In the genomic region with DNA sequence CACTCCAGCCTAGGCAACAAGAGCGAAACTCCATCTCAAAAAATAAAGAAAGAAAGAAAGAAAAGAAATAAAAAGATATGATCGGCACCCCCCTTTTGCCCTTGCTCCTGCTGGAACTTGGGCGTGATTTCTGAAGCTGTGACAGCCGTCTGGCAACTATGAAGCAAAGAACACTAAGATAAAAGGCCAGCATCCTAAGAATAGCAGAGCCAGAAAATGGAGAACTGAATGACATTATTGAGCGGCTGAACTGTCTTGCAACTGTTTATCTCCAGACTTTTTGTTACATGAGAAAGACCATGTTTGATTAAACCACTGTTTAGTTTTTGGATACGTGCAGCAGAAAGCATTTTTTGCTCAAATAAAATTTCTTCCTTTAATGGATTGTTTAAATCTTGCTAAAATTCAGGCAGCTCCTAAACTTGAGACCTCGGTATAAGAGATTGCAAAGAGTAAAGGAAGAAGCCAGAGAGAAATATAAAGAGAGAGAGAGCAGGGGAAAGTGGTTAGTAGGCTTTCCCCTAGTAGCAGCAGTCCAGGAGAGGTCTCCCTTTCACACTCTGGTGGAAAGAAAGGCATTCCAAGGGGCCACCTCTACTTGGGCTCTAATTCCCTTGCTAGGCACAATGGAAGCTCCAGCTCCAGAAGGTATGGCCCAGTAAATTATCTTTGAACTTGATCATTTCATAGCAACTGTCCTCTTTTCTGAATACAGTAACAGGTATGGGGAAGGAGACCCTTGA, we compare ENCODE assay signal across 18 cellular contexts. TPM values are rescaled to one million over a fixed set of nuclear protein-coding genes. Genes with fewer than 3 reads are reported as not detected.
DNase-seq lines count a peak whose midpoint lies in the region; FAIRE-seq and TF ChIP-seq lines count a peak whose summit lies in the region.
"Had no signal": no experiment of that assay in that cellular context is flagged by ENCODE, and none has a peak within 500 bp of the region (broad histone marks: within the 10 kb centered on the region; RNA-seq: fewer than 3 reads in every experiment).

No MANE protein-coding gene starts in this region.

- H3K4ac ChIP-seq in H1 (replicated peaks; ENCODE audit: insufficient read length, low read depth, low read length): no peak overlapping the region

- intact Hi-C loops in activated CD4-positive, alpha-beta memory T cell treated with anti-CD3 and anti-CD28 coated beads for 36 hours (cut with micrococcal nuclease): no loop called here
- intact Hi-C loops in vagina (cut with DNase I): no loop called here

- H3K56ac ChIP-seq in H1 (replicated peaks; ENCODE audit: insufficient read length, low read depth, low read length): no peak overlapping the region

- H3K9me3 ChIP-seq in Loucy (ENCODE audit: insufficient read depth, low read depth, low read length) (no peaks in the 10 kb centered on the region), H1 (ENCODE audit: insufficient read depth in 2 of 2, low read depth in 1 of 2, low read length in 1 of 2) (no peaks in the 10 kb centered on the region), vagina (no peaks in the 10 kb centered on the region)
- H3K9me3 ChIP-seq: Caco-2, mucosa of descending colon, Peyer's patch had no signal

- POLR2A ChIA-PET in H1 (lab: Charles Lee; ENCODE audit: partially characterized antibody): interaction anchor here (1.7 kb wide), 1 partner anchor 15 kb away, joined by 4 read pairs; no protein-coding TSS in a partner anchor
- POLR2A ChIA-PET in activated CD4-positive, alpha-beta memory T cell treated with anti-CD3 and anti-CD28 coated beads for 36 hours (lab: Charles Lee): no interaction called here

- H3K36me3 ChIP-seq in Loucy (ENCODE audit: insufficient read depth, low read length): no peaks in the 10 kb centered on the region
- no peaks in the 10 kb centered on the region for H3K36me3 ChIP-seq in H1 (ENCODE audit: control insufficient read depth in 2 of 4, insufficient read depth in 4 of 4, low read length in 3 of 4)
- no peaks in the 10 kb centered on the region for H3K36me3 ChIP-seq in vagina
- H3K36me3 ChIP-seq: Peyer's patch had no signal

- H4K8ac ChIP-seq in H1 (ENCODE audit: extremely low read depth, insufficient read depth, low read length): no peak overlapping the region

- H3K14ac ChIP-seq in H1 (ENCODE audit: insufficient read length): no peak overlapping the region

- no peak overlapping the region for H3K27ac Mint-ChIP-seq in activated CD4-positive, alpha-beta memory T cell treated with anti-CD3 and anti-CD28 coated beads for 36 hours
- H3K27ac Mint-ChIP-seq: activated naive CD8-positive, alpha-beta T cell treated with anti-CD3 and anti-CD28 coated beads, Interleukin-2, amount 10 ng/mL, durations not matched to agents 7 days and 5 days had no signal

- no peaks in the 10 kb centered on the region for H3K27me3 Mint-ChIP-seq in activated CD4-positive, alpha-beta memory T cell treated with anti-CD3 and anti-CD28 coated beads for 36 hours

- FAIRE-seq in D721Med (lab: Jason Lieb, UNC) (peak; percentile 95), H1 (lab: Jason Lieb, UNC) (peak; percentile 45)
- FAIRE-seq: G401.6, GM12891 had no signal

- H3K9me3 Mint-ChIP-seq in activated CD4-positive, alpha-beta memory T cell treated with anti-CD3 and anti-CD28 coated beads for 36 hours: no peaks in the 10 kb centered on the region
- H3K9me3 Mint-ChIP-seq: activated naive CD8-positive, alpha-beta T cell treated with anti-CD3 and anti-CD28 coated beads, Interleukin-2, amount 10 ng/mL, durations not matched to agents 7 days and 5 days had no signal

- no peak overlapping the region for H3K4me3 ChIP-seq in Loucy (ENCODE audit: low read length, poor library complexity, severe bottlenecking)
- H3K4me3 ChIP-seq in H1 (ENCODE audit: extremely low read depth in 1 of 4, insufficient read depth in 2 of 4, low read depth in 3 of 4, low read length in 4 of 4): no peak overlapping the region
- no peak overlapping the region for H3K4me3 ChIP-seq in vagina
- H3K4me3 ChIP-seq: mucosa of descending colon, Peyer's patch had no signal

- H3K27ac ChIP-seq in H1 (ENCODE audit: low read depth, low read length) (no peak overlapping the region), vagina (no peak overlapping the region)
- H3K27ac ChIP-seq: Peyer's patch had no signal

- H3K27me3 ChIP-seq in Loucy (ENCODE audit: insufficient read depth, low read length, poor library complexity, severe bottlenecking) (no peaks in the 10 kb centered on the region), H1 (replicated peaks in 1 of 4; ENCODE audit: control insufficient read depth in 3 of 4, extremely low read depth in 1 of 4, insufficient read depth in 3 of 4, low read length in 3 of 4) (no peaks in the 10 kb centered on the region), vagina (no peaks in the 10 kb centered on the region)
- H3K27me3 ChIP-seq: Peyer's patch had no signal

- H3F3A ChIP-seq in Loucy (ENCODE audit: low read depth): no peaks in the 10 kb centered on the region

- no peak overlapping the region for H3K4me3 Mint-ChIP-seq in activated CD4-positive, alpha-beta memory T cell treated with anti-CD3 and anti-CD28 coated beads for 36 hours
- H3K4me3 Mint-ChIP-seq: activated naive CD8-positive, alpha-beta T cell treated with anti-CD3 and anti-CD28 coated beads, Interleukin-2, amount 10 ng/mL, durations not matched to agents 7 days and 5 days had no signal

- no peak overlapping the region for H3K9ac ChIP-seq in Loucy (ENCODE audit: low read depth, low read length, poor library complexity, severe bottlenecking)
- H3K9ac ChIP-seq in H1 (replicated peaks in 1 of 4; ENCODE audit: extremely low read depth in 1 of 4, low read depth in 3 of 4, low read length in 3 of 4): no peak overlapping the region

- H2BK12ac ChIP-seq in H1 (ENCODE audit: low read depth, low read length): no peak overlapping the region

- DNase-seq in D721Med (ENCODE audit: insufficient read length, low spot score): no peak
- DNase-seq in H1 (ENCODE audit: low read depth in 1 of 2, low spot score in 2 of 2): no peak
- peak; percentile 26 for DNase-seq in iPS-NIHi7 (ENCODE audit: extremely low spot score)
- DNase-seq in CD1c-positive myeloid dendritic cell (ENCODE audit: extremely low spot score): no peak
- DNase-seq in activated CD4-positive, alpha-beta memory T cell treated with anti-CD3 and anti-CD28 coated beads for 36 hours: no peak
- no peak for DNase-seq in vagina (ENCODE audit: extremely low spot score in 2 of 2)
- no peak for DNase-seq in activated T-cell treated with anti-CD3 and anti-CD28 coated beads, Interleukin-2, amount 50 U/mL, for 48 hours
- DNase-seq: activated CD4-positive, alpha-beta T cell treated with anti-CD3 and anti-CD28 coated beads, Interleukin-2, amount 50 U/mL, for 1 hour; activated naive CD8-positive, alpha-beta T cell treated with anti-CD3 and anti-CD28 coated beads, Interleukin-2, amount 10 ng/mL, durations not matched to agents 7 days and 5 days; Caco-2; left cardiac atrium; mucosa of descending colon; NCI-H2081 treated with DMSO at 0.1 percent for 48 hours; Peyer's patch; stimulated activated CD4-positive, alpha-beta T cell treated with anti-CD3 and anti-CD28 coated beads, Interleukin-1b, Interleukin-23, amount 100 ng/mL, for 48 hours had no signal

- WGBS in H1 (ENCODE audit: extremely low coverage in 1 of 2, insufficient coverage in 1 of 2, insufficient read length in 1 of 2, insufficient replicate concordance in 2 of 2, low coverage in 1 of 2, low lambda C conversion rate in 2 of 2, missing lambda C conversion rate in 1 of 2), 2 experiments: 93% methylated on average over 7 of the region's 7 CpGs; no CpG with 5 or more reads in 1 of the 2 experiments

- no peaks in the 10 kb centered on the region for H3K36me3 Mint-ChIP-seq in activated CD4-positive, alpha-beta memory T cell treated with anti-CD3 and anti-CD28 coated beads for 36 hours
- H3K36me3 Mint-ChIP-seq: activated naive CD8-positive, alpha-beta T cell treated with anti-CD3 and anti-CD28 coated beads, Interleukin-2, amount 10 ng/mL, durations not matched to agents 7 days and 5 days had no signal

- TF ChIP-seq RAD21 in H1 (IDR thresholded peaks at IDR 0.05 in 1 of 2, conservative IDR thresholded peaks at IDR 0.05 in 1 of 2; ENCODE audit: low read depth in 2 of 2, low read length in 2 of 2): peak; percentile 57 to 63

- no peaks in the 10 kb centered on the region for H4K20me1 ChIP-seq in Loucy (ENCODE audit: insufficient read depth, low read length, poor library complexity, severe bottlenecking)
- H4K20me1 ChIP-seq in H1 (replicated peaks in 1 of 2; ENCODE audit: control insufficient read depth in 1 of 2, insufficient read depth in 2 of 2, low read length in 2 of 2): no peaks in the 10 kb centered on the region

- no peak for TF ChIP-seq POLR2A in H1 (IDR thresholded peaks at IDR 0.05; ENCODE audit: control extremely low read depth in 1 of 2, low read depth in 2 of 2, low read length in 2 of 2)
- no peak for TF ChIP-seq POLR2A in vagina (IDR thresholded peaks at IDR 0.05)

- H2BK120ac ChIP-seq in H1 (replicated peaks; ENCODE audit: low read depth, low read length): no peak overlapping the region

- no peak for TF ChIP-seq EP300 in H1 (IDR thresholded peaks at IDR 0.05; ENCODE audit: borderline replicate concordance in 1 of 2, low read depth in 2 of 2, low read length in 2 of 2)

- H3K79me1 ChIP-seq in H1 (ENCODE audit: low read depth, low read length): no peaks in the 10 kb centered on the region

- no peak for TF ChIP-seq CTCF in D721Med (IDR thresholded peaks at IDR 0.05; ENCODE audit: insufficient read depth, missing control alignments)
- peak; percentile 25 for TF ChIP-seq CTCF in Loucy (conservative IDR thresholded peaks at IDR 0.05; ENCODE audit: low read length)
- peak in 2 of 3 experiments; percentile 10 to 37; a peak in 2 of 4 replicates for TF ChIP-seq CTCF in H1 (IDR thresholded peaks at IDR 0.05; ENCODE audit: control extremely low read depth in 1 of 3, insufficient read depth in 1 of 3, low read depth in 1 of 3, low read length in 3 of 3)
- no peak for TF ChIP-seq CTCF in vagina (IDR thresholded peaks at IDR 0.05)

- H3K4me2 ChIP-seq in Loucy (ENCODE audit: low read depth, low read length, poor library complexity, severe bottlenecking): no peak overlapping the region
- no peak overlapping the region for H3K4me2 ChIP-seq in H1 (ENCODE audit: insufficient read depth in 1 of 2, low read depth in 2 of 2, low read length in 2 of 2)

- H3K4me1 Mint-ChIP-seq in activated CD4-positive, alpha-beta memory T cell treated with anti-CD3 and anti-CD28 coated beads for 36 hours (ENCODE audit: low read depth): peaks cover 9% of the 10 kb centered on the region

- H3K23me2 ChIP-seq in H1 (ENCODE audit: low read depth, low read length): no peaks in the 10 kb centered on the region

- H4K5ac ChIP-seq in H1 (ENCODE audit: insufficient read length, low read depth, low read length): no peak overlapping the region

- no peak overlapping the region for H2AK5ac ChIP-seq in H1 (ENCODE audit: low read depth, low read length)

- no peak overlapping the region for H3K18ac ChIP-seq in H1 (ENCODE audit: extremely low read depth, low read length)

- H2BK20ac ChIP-seq in H1 (ENCODE audit: low read length): no peak overlapping the region

- H3K9me2 ChIP-seq in Loucy (replicated peaks; ENCODE audit: low read depth, low read length): no peaks in the 10 kb centered on the region

- H3K4me1 ChIP-seq in Loucy (ENCODE audit: insufficient read depth, low read length, poor library complexity, severe bottlenecking) (no peaks in the 10 kb centered on the region), H1 (replicated peaks in 1 of 4; ENCODE audit: control insufficient read depth in 3 of 4, insufficient read depth in 4 of 4, low read length in 3 of 4) (no peaks in the 10 kb centered on the region), vagina (no peaks in the 10 kb centered on the region)
- H3K4me1 ChIP-seq: Caco-2, Peyer's patch had no signal

- H3K23ac ChIP-seq in H1 (ENCODE audit: insufficient read length): no peak overlapping the region

- no peak overlapping the region for H2AFZ ChIP-seq in Loucy (ENCODE audit: low read length)
- no peak overlapping the region for H2AFZ ChIP-seq in H1 (ENCODE audit: low read length)

- no peak overlapping the region for H4K91ac ChIP-seq in H1 (replicated peaks; ENCODE audit: insufficient read length, low read length)

- H3K79me2 ChIP-seq in Loucy (ENCODE audit: insufficient read depth, low read length) (no peaks in the 10 kb centered on the region), H1 (ENCODE audit: control insufficient read depth in 1 of 2, insufficient read depth in 2 of 2, low read length in 2 of 2) (no peaks in the 10 kb centered on the region)

- CTCF ChIA-PET in H1 (lab: Charles Lee; ENCODE audit: partially characterized antibody): interaction anchor here (0.7 to 2.0 kb wide), 5 partner anchors 10 to 46 kb away, joined by 3 to 8 read pairs (median 3); no protein-coding TSS in a partner anchor
- CTCF ChIA-PET in activated CD4-positive, alpha-beta memory T cell treated with anti-CD3 and anti-CD28 coated beads for 36 hours (lab: Charles Lee): no interaction called here

- H2BK5ac ChIP-seq in H1 (ENCODE audit: low read depth, low read length): no peak overlapping the region

- H2BK15ac ChIP-seq in H1 (ENCODE audit: low read length): no peak overlapping the region

RNA-seq across cellular contexts. Expression of a gene that starts 8.2 kb away (rescaled TPM):
- 36.2 TPM in 2 replicates for total RNA-seq in H1 (2021; fragmentation: NEBNext Ultra II Directional; extraction: Animal tissue kit (Norgen Biotek cat#: 25700))
- 34.0 and 52.7 TPM in 2 replicates for polyA plus RNA-seq in H1 (2011; rRNA removed)
- polyA plus RNA-seq in H1 (2011; cell fraction: cytosol; rRNA removed): 29.4 TPM
- polyA plus RNA-seq in H1 (2011; cell fraction: nucleus; rRNA removed): 30.5 TPM
- polyA plus RNA-seq in H1 (2012, experiment 1 of 2): 30.0 to 40.8 TPM (median 34.9 TPM) in 4 replicates
- polyA plus RNA-seq in H1 (2012, experiment 2 of 2): 22.5 TPM
- polyA plus RNA-seq in H1 (2013, experiment 1 of 2): 31.0 TPM
- 29.3 TPM for polyA plus RNA-seq in H1 (2013, experiment 2 of 2)
- 39.3 and 52.9 TPM in 2 replicates for polyA minus RNA-seq in H1 (2011; rRNA and poly(A)+ RNA removed)
- 16.2 TPM for polyA minus RNA-seq in H1 (2011; cell fraction: cytosol; rRNA and poly(A)+ RNA removed)
- polyA minus RNA-seq in H1 (2011; cell fraction: nucleus; rRNA and poly(A)+ RNA removed): 17.0 TPM
- total RNA-seq in activated CD4-positive, alpha-beta memory T cell treated with anti-CD3 and anti-CD28 coated beads for 36 hours: 100 to 1,000 TPM; 131 to 140 TPM
- 43.0 TPM for total RNA-seq in vagina

RNA-seq across cellular contexts. Expression of a gene that starts 36.7 kb away (rescaled TPM):
- 32.4 and 33.5 TPM in 2 replicates for total RNA-seq in H1 (2021; fragmentation: NEBNext Ultra II Directional; extraction: Animal tissue kit (Norgen Biotek cat#: 25700))
- 12.3 and 15.4 TPM in 2 replicates for polyA plus RNA-seq in H1 (2011; rRNA removed)
- 22.5 TPM for polyA plus RNA-seq in H1 (2011; cell fraction: cytosol; rRNA removed)
- 19.6 TPM for polyA plus RNA-seq in H1 (2011; cell fraction: nucleus; rRNA removed)
- polyA plus RNA-seq in H1 (2012, experiment 1 of 2): 15.3 to 27.5 TPM (median 18.9 TPM) in 4 replicates
- 1.6 TPM for polyA plus RNA-seq in H1 (2012, experiment 2 of 2)
- 22.3 TPM for polyA plus RNA-seq in H1 (2013, experiment 1 of 2)
- polyA plus RNA-seq in H1 (2013, experiment 2 of 2): 21.3 TPM
- 25.0 and 35.6 TPM in 2 replicates for polyA minus RNA-seq in H1 (2011; rRNA and poly(A)+ RNA removed)
- polyA minus RNA-seq in H1 (2011; cell fraction: cytosol; rRNA and poly(A)+ RNA removed): 21.4 TPM
- 63.3 TPM for polyA minus RNA-seq in H1 (2011; cell fraction: nucleus; rRNA and poly(A)+ RNA removed)
- total RNA-seq in activated CD4-positive, alpha-beta memory T cell treated with anti-CD3 and anti-CD28 coated beads for 36 hours: 10 to 100 TPM; 14.2 to 17.0 TPM
- 20.9 TPM for total RNA-seq in vagina

Comparison
In these comparisons a context has a peak if more than half of its experiments do, and no peak if none do; other contexts are left out.
1. CTCF ChIP-seq: peak in Loucy (single experiment) and H1 (2 of 3); none in D721Med (single experiment) and vagina (0 of 3).